ENCODE assay signal across 8 cellular contexts in the genomic region with DNA sequence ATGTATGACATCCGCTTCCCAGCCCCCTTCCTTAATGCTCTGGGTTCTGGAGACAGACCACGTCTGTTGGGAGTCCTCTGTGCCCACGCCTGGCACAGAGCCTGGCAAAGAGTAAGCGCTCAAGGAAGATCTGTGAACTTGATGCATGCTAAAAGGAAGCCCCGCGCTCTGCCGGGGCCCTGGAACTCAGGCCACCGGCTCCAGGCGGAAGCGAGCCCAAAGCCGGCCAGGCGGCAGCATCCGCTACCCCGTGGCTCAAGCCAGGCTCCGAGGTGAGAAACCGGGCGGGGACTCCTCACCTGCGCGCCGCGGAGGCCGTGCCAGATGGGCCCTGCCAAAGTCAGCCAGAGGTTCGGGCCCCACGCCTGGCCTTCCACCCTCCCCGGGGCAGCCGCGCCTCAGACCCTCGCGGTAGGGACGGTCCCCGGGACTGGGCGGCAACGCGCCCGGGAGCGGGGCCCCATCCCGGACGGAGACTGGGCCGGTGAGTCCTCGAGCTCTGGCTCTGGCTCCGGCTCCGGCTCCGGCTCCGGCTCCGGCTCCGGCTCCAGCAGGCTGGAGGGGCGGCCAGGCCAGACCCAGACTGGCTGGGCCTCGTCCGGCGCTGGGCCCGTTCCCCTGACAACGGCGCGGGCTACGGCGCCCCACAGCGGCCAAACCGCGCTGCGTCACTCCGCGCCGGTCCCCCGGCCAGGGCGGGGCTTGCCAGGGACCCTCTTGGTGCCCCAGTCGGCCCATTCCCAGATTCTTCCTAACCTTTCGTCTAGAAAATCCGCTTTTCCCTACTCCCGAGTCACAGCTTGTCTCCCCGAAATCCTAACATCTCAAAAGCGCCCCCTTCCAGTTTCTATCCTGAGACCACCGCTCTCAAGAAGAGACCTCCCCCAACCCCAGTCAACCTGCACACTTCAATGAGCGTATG. TPM values are rescaled to one million over a fixed set of nuclear protein-coding genes. Genes with fewer than 3 reads are reported as not detected.
DNase-seq lines count a peak whose midpoint lies in the region; ATAC-seq lines count a peak whose summit lies in the region.

A gene with protein sequence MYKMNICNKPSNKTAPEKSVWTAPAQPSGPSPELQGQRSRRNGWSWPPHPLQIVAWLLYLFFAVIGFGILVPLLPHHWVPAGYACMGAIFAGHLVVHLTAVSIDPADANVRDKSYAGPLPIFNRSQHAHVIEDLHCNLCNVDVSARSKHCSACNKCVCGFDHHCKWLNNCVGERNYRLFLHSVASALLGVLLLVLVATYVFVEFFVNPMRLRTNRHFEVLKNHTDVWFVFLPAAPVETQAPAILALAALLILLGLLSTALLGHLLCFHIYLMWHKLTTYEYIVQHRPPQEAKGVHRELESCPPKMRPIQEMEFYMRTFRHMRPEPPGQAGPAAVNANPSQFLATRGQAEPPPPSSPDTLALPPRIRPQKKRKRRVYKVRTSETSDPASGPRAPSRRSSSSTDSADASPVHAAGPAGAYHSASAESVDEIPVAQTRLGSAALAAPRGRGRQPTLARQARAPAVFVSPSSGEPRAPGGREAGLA (minus strand): TSS at position 606 of the 922 bp plus-strand sequence. CDS start 8,702 bp downstream, outside the sequence.

- H3K36me3 ChIP-seq in mesenchymal stem cell (ENCODE audit: control insufficient read depth in 1 of 2, insufficient read depth in 2 of 2, low read depth in 1 of 2, low read length in 2 of 2): peaks cover 0 to 5% of the 10 kb centered on the region in 2 experiments

- H3K23ac ChIP-seq in mesenchymal stem cell (ENCODE audit: low read length in 2 of 2): no peak within 1 kb of the TSS

- ATAC-seq in GM21723 (IDR thresholded peaks at IDR 0.05; ENCODE audit: unreplicated experiment) (peak; percentile 84), GM18873 (IDR thresholded peaks at IDR 0.05; ENCODE audit: low FRiP score, unreplicated experiment) (no peak)

- peak within 1 kb of the TSS; percentile 58 for H4K91ac ChIP-seq in mesenchymal stem cell (ENCODE audit: low read length)

- H3K4me2 ChIP-seq in mesenchymal stem cell (ENCODE audit: low read length, poor library complexity, severe bottlenecking): peak within 1 kb of the TSS; percentile 86

- peak within 1 kb of the TSS in 1 of 2 experiments; percentile 46 for H3K18ac ChIP-seq in mesenchymal stem cell (ENCODE audit: low read depth in 1 of 2, low read length in 2 of 2)

- peak within 1 kb of the TSS in 1 of 2 experiments; percentile 79 for H3K14ac ChIP-seq in mesenchymal stem cell (ENCODE audit: low read length in 2 of 2)

- no peaks in the 10 kb centered on the region for H3K9me3 ChIP-seq in mesenchymal stem cell (ENCODE audit: control insufficient read depth, low read length)

- WGBS in mesenchymal stem cell: 5% methylated on average over 64 of the region's 73 CpGs

- peaks cover 2% of the 10 kb centered on the region for H3K4me1 ChIP-seq in mesenchymal stem cell (ENCODE audit: control insufficient read depth, insufficient read depth, low read depth, low read length)

- H3K79me1 ChIP-seq in mesenchymal stem cell (replicated peaks; ENCODE audit: low read length, poor library complexity, severe bottlenecking): peaks cover 4% of the 10 kb centered on the region

- H3K27me3 ChIP-seq in mesenchymal stem cell (ENCODE audit: control insufficient read depth in 1 of 2, insufficient read depth in 1 of 2, low read length in 2 of 2): peaks cover 0 to 8% of the 10 kb centered on the region in 2 experiments

- no peak within 1 kb of the TSS for H2AK5ac ChIP-seq in mesenchymal stem cell (ENCODE audit: low read length, severe bottlenecking)

- H2AFZ ChIP-seq in mesenchymal stem cell (ENCODE audit: low read depth, low read length): peak within 1 kb of the TSS; percentile 83

- H2BK5ac ChIP-seq in mesenchymal stem cell (ENCODE audit: low read depth, low read length, poor library complexity, severe bottlenecking): no peak within 1 kb of the TSS

- peak within 1 kb of the TSS; percentile 13 for H2BK120ac ChIP-seq in mesenchymal stem cell (ENCODE audit: low read depth, low read length)

- H3K27ac ChIP-seq in mesenchymal stem cell (ENCODE audit: low read length, poor library complexity, severe bottlenecking): no peak within 1 kb of the TSS

- H2BK15ac ChIP-seq in mesenchymal stem cell (ENCODE audit: low read depth, poor library complexity, severe bottlenecking): peak within 1 kb of the TSS; percentile 33

- peak; percentile 32 for DNase-seq in DMS114 treated with DMSO at 0.1 percent for 48 hours (lab: John Stamatoyannopoulos, UW; ENCODE audit: unreplicated experiment)
- peak; percentile 42 for DNase-seq in NCI-H1092 treated with DMSO at 0.1 percent for 48 hours (lab: John Stamatoyannopoulos, UW)
- DNase-seq in activated CD8-positive, alpha-beta memory T cell treated with anti-CD3 and anti-CD28 coated beads for 24 hours: peak; percentile 84
- DNase-seq in epidermal melanocyte (ENCODE audit: insufficient read length, low spot score): peak; percentile 91
- peak; percentile 75 for DNase-seq in mesenchymal stem cell
- DNase-seq in stimulated activated CD8-positive, alpha-beta memory T cell treated with anti-CD3 and anti-CD28 coated beads, Interleukin-4, amount 100 ng/mL, for 48 hours: peak; percentile 79

- H3K4ac ChIP-seq in mesenchymal stem cell (ENCODE audit: low read depth in 1 of 2, low read length in 2 of 2): peak within 1 kb of the TSS in 1 of 2 experiments; percentile 74

- peak within 1 kb of the TSS in 1 of 2 experiments; percentile 16 for H2BK12ac ChIP-seq in mesenchymal stem cell (ENCODE audit: low read length in 2 of 2)

- peak within 1 kb of the TSS; percentile 83 for H4K8ac ChIP-seq in mesenchymal stem cell (ENCODE audit: low read length)

- peak within 1 kb of the TSS; percentile 78 to 89 for H3K4me3 ChIP-seq in mesenchymal stem cell (ENCODE audit: insufficient read depth in 1 of 2, low read depth in 1 of 2, low read length in 2 of 2)

- H3K9ac ChIP-seq in mesenchymal stem cell (ENCODE audit: low read length): peak within 1 kb of the TSS; percentile 97

RNA-seq across cellular contexts. Expression of the gene that starts here (rescaled TPM):
- polyA plus RNA-seq in mesenchymal stem cell (2013, experiment 1 of 2): 6.6 TPM
- 6.1 TPM for polyA plus RNA-seq in mesenchymal stem cell (2013, experiment 2 of 2)

Comparison
In these comparisons a context has a peak if more than half of its experiments do, and no peak if none do; other contexts are left out.
1. DNase-seq: peak in every context shown above with its lines; median percentile 91 in epidermal melanocyte; 84 in activated CD8-positive, alpha-beta memory T cell treated with anti-CD3 and anti-CD28 coated beads for 24 hours; 79 in stimulated activated CD8-positive, alpha-beta memory T cell treated with anti-CD3 and anti-CD28 coated beads, Interleukin-4, amount 100 ng/mL, for 48 hours; 75 in mesenchymal stem cell; 42 in NCI-H1092 treated with DMSO at 0.1 percent for 48 hours; 32 in DMS114 treated with DMSO at 0.1 percent for 48 hours.